8 cellular contexts compared by ENCODE assay signal in the genomic region with DNA sequence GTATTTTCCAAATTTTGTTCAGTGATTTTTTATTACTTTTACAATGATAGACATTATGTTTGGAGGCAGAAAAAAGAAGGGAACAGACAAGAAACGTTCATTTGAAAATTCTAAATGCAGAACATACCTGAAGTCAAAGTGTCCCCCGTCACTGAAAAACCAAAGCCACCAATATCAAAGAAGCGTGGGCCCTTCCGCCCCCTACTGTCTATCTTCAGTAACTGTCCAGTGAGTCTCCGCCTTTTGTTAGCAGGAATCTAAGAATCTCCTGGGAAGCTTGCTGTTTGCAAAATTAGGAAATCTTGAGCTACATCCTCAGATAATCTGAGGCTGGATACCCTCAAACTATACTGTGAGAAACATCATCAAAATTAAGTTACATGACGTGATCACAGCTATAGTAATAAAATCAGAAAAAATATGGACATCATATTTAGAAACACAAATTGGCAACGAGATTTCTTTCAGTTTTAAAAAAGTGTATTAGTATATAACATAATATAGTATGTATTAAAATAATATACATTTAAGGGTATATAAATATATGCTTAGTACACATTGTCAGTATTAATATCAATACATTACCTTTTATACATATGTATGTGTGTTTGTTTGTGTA.
DNase-seq lines count a peak whose midpoint lies in the region; ATAC-seq and TF ChIP-seq lines count a peak whose summit lies in the region.

No MANE protein-coding gene starts in this region.

- no peaks in the 10 kb centered on the region for H3K79me2 ChIP-seq in OCI-LY1 (ENCODE audit: insufficient read depth, low read length)

- H3K27ac ChIP-seq in OCI-LY1 (ENCODE audit: low read depth, low read length, poor library complexity, severe bottlenecking) (no peak overlapping the region), heart right ventricle (no peak overlapping the region)

- H3K27me3 ChIP-seq in Caco-2 (replicated peaks; ENCODE audit: control insufficient read depth, insufficient read depth, low read length): no peaks in the 10 kb centered on the region; the same call in 1 of the 2 replicates
- no peaks in the 10 kb centered on the region; the same call in 1 of the 2 replicates for H3K27me3 ChIP-seq in OCI-LY1 (ENCODE audit: insufficient read depth, low read length)
- no peaks in the 10 kb centered on the region for H3K27me3 ChIP-seq in heart right ventricle

- H2AFZ ChIP-seq in OCI-LY1 (ENCODE audit: low read length): no peak overlapping the region

- H3K9me2 ChIP-seq in OCI-LY1 (ENCODE audit: low read depth, low read length): no peaks in the 10 kb centered on the region

- CTCF ChIA-PET in Caco-2 (lab: Charles Lee): interaction anchor here (0.7 to 1.1 kb wide), 4 partner anchors 22 to 482 kb away, joined by 3 to 4 read pairs (median 3); no protein-coding TSS in a partner anchor

- no peak overlapping the region for H3K4me2 ChIP-seq in OCI-LY1 (ENCODE audit: low read length)

- peaks cover 5% of the 10 kb centered on the region for H3K27me3 Mint-ChIP-seq in Caco-2 (ENCODE audit: insufficient read depth, unreplicated experiment)
- no peaks in the 10 kb centered on the region for H3K27me3 Mint-ChIP-seq in HFFc6 (ENCODE audit: insufficient read depth)

- intact Hi-C loops in Caco-2 (cut with micrococcal nuclease; ENCODE audit: unreplicated experiment): loop anchor here (1.0 to 2.0 kb wide), 4 partner anchors 144 to 1459 kb away; no protein-coding TSS in a partner anchor
- intact Hi-C loops in heart right ventricle (cut with DNase I): loop anchor here (2.0 to 10.0 kb wide), 18 partner anchors 111 to 1462 kb away; a partner anchor contains a TSS
- intact Hi-C loops in sciatic nerve (cut with DNase I): loop anchor here (5.0 kb wide), 1 partner anchor 874 kb away; no protein-coding TSS in a partner anchor

- H3K9ac ChIP-seq in OCI-LY1 (ENCODE audit: low read length): no peak overlapping the region

- ATAC-seq in heart right ventricle: peak in 6 of 8 donors; percentile 50 to 72 (median 64)
- ATAC-seq in sciatic nerve: peak; percentile 67
- ATAC-seq in GM19452 (IDR thresholded peaks at IDR 0.05; ENCODE audit: unreplicated experiment): no peak
- no peak for ATAC-seq in GM21390 (IDR thresholded peaks at IDR 0.05; ENCODE audit: unreplicated experiment)

- H3K27ac Mint-ChIP-seq in Caco-2 (ENCODE audit: unreplicated experiment): no peak overlapping the region
- H3K27ac Mint-ChIP-seq in HFFc6: peak overlapping the region; percentile 60; the same call in 1 of the 2 replicates

- peak; percentile 53 to 71 for DNase-seq in Caco-2
- peak; percentile 47 for DNase-seq in HFFc6
- DNase-seq in activated naive CD4-positive, alpha-beta T cell treated with anti-CD3 and anti-CD28 coated beads, Interleukin-2, amount 50 U/mL, for 16 hours: peak; percentile 42
- peak; percentile 33 to 70 for DNase-seq in heart right ventricle
- DNase-seq in sciatic nerve (ENCODE audit: low spot score): no peak

- H3K9me3 Mint-ChIP-seq in Caco-2 (ENCODE audit: unreplicated experiment): no peaks in the 10 kb centered on the region
- no peaks in the 10 kb centered on the region for H3K9me3 Mint-ChIP-seq in HFFc6

- WGBS in heart right ventricle, 2 donors: 15% methylated on average over 7 of the region's 7 CpGs

- BruUV-seq in Caco-2 (replicated peaks; lab: Mats Ljungman, UMichigan): no TSS peak

- no peak overlapping the region for H3K4me3 Mint-ChIP-seq in Caco-2 (ENCODE audit: unreplicated experiment)
- peak overlapping the region; percentile 64; the same call in 1 of the 2 replicates for H3K4me3 Mint-ChIP-seq in HFFc6

- H4K20me1 ChIP-seq in OCI-LY1 (ENCODE audit: insufficient read depth, low read length): no peaks in the 10 kb centered on the region

- H3K36me3 ChIP-seq in Caco-2 (ENCODE audit: control insufficient read depth, insufficient read depth, low read length) (no peaks in the 10 kb centered on the region), OCI-LY1 (ENCODE audit: insufficient read depth, low read length) (no peaks in the 10 kb centered on the region), heart right ventricle (no peaks in the 10 kb centered on the region)

- H3K4me1 Mint-ChIP-seq in Caco-2 (ENCODE audit: low read depth, unreplicated experiment) (peaks cover 2% of the 10 kb centered on the region), HFFc6 (ENCODE audit: low read depth) (peaks cover 36% of the 10 kb centered on the region)

- H3K36me3 Mint-ChIP-seq in Caco-2 (ENCODE audit: insufficient read depth, unreplicated experiment): no peaks in the 10 kb centered on the region
- peaks cover 2% of the 10 kb centered on the region for H3K36me3 Mint-ChIP-seq in HFFc6 (ENCODE audit: low read depth)

- H3K9me3 ChIP-seq in Caco-2 (no peaks in the 10 kb centered on the region), OCI-LY1 (ENCODE audit: low read length) (no peaks in the 10 kb centered on the region), heart right ventricle (no peaks in the 10 kb centered on the region)

- H3K4me3 ChIP-seq in Caco-2 (ENCODE audit: low read depth, low read length) (no peak overlapping the region), OCI-LY1 (ENCODE audit: low read depth, low read length, poor library complexity, severe bottlenecking) (no peak overlapping the region), heart right ventricle (no peak overlapping the region)

- TF ChIP-seq CTCF in Caco-2 (IDR thresholded peaks at IDR 0.05; ENCODE audit: insufficient read depth in 1 of 2, low read depth in 1 of 2, low read length in 1 of 2, severe bottlenecking in 1 of 2, unreplicated experiment in 1 of 2): peak; percentile 92 to 94
- TF ChIP-seq CTCF in HFFc6 (IDR thresholded peaks at IDR 0.05): peak; percentile 96
- TF ChIP-seq CTCF in OCI-LY1 (IDR thresholded peaks at IDR 0.05; ENCODE audit: low read length): peak; percentile 73
- TF ChIP-seq CTCF in heart right ventricle (IDR thresholded peaks at IDR 0.05): peak; percentile 79 to 95 (median 93)

- POLR2A ChIA-PET in Caco-2 (lab: Charles Lee): no interaction called here

- peaks cover 2% of the 10 kb centered on the region for H3K4me1 ChIP-seq in Caco-2
- no peaks in the 10 kb centered on the region for H3K4me1 ChIP-seq in OCI-LY1 (ENCODE audit: insufficient read depth, low read length, severe bottlenecking)
- peaks cover 0 to 34% (median 10%) of the 10 kb centered on the region in 9 donors for H3K4me1 ChIP-seq in heart right ventricle

- H3F3A ChIP-seq in OCI-LY1 (ENCODE audit: insufficient read depth, low read length): no peaks in the 10 kb centered on the region

Comparison
In these comparisons a context has a peak if more than half of its experiments do, and no peak if none do; other contexts are left out.
1. ATAC-seq: peak in heart right ventricle (6 of 8) and sciatic nerve (single experiment); none in GM19452 (single experiment) and GM21390 (single experiment).
2. Peak in every context shown above with its lines, with median percentiles within 50 percentile points of each other: CTCF ChIP-seq.